ENCODE assay signal across 14 cellular contexts in the genomic region with DNA sequence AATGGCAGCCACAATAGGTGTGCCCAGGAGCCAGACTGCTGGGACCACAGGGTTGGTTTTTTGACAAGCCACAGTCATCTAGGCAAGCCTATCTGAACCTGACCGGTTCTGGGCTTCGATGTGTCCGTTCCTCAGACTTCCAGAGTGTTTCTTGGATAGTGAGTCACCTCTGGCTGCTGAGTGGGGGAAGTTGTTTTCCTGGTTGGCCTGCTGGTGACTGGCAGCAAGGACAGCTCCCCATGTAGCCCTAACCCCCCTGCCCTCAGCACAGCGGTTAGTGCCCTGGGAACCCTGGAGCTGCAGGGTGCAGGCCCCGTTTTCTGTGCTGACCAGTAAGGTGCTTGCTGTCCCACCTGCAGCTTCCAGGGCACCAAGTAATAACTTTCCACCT.
DNase-seq lines count a peak whose midpoint lies in the region; ATAC-seq and TF ChIP-seq lines count a peak whose summit lies in the region.
"Had no signal": no experiment of that assay in that cellular context is flagged by ENCODE, and none has a peak within 500 bp of the region (broad histone marks: within the 10 kb centered on the region; RNA-seq: fewer than 3 reads in every experiment).

No MANE protein-coding gene starts in this region.

- CTCF ChIA-PET in A673 (lab: Charles Lee) (interaction anchor here (0.7 kb wide), 1 partner anchor 15 kb away, joined by 3 read pairs; no protein-coding TSS in a partner anchor), HEK293 (lab: Yijun Ruan, JAX) (interaction anchor here (0.5 to 3.3 kb wide), 13 partner anchors 11 to 238 kb away, joined by 3 to 20 read pairs (median 4); no protein-coding TSS in a partner anchor)

- H3K27me3 ChIP-seq in A673 (replicated peaks; ENCODE audit: insufficient read depth, low read depth, low read length, poor library complexity): no peaks in the 10 kb centered on the region
- no peaks in the 10 kb centered on the region for H3K27me3 ChIP-seq in spleen (replicated peaks in 1 of 7)
- H3K27me3 ChIP-seq: body of pancreas had no signal

- DNase-seq in A673 (ENCODE audit: low spot score) (no peak), astrocyte of the hippocampus (ENCODE audit: low read depth, low spot score) (peak; percentile 84), hepatic stellate cell (ENCODE audit: low spot score) (peak; percentile 96), GM19240 (ENCODE audit: insufficient read length, low spot score) (no peak), spleen (no peak), posterior vena cava (ENCODE audit: low spot score) (no peak)
- DNase-seq: activated CD4-positive, alpha-beta T cell treated with anti-CD3 and anti-CD28 coated beads, Interleukin-2, amount 50 U/mL, for 48 hours; body of pancreas; CD8-positive, alpha-beta memory T cell; stimulated activated naive CD8-positive, alpha-beta T cell treated with anti-CD3 and anti-CD28 coated beads, Interleukin-15, Interleukin-2, amounts not matched to agents 100 U/mL and 50 U/mL, for 24 hours had no signal

- H3K36me3 ChIP-seq in A673 (ENCODE audit: insufficient read depth, low read length, poor library complexity, severe bottlenecking): peaks cover 64% of the 10 kb centered on the region
- peaks cover 6 to 97% of the 10 kb centered on the region in 2 experiments for H3K36me3 ChIP-seq in HEK293 (ENCODE audit: control insufficient read depth in 2 of 2, insufficient read depth in 1 of 2, low read length in 2 of 2)
- H3K36me3 ChIP-seq in spleen: peaks cover 6 to 100% (median 89%) of the 10 kb centered on the region in 6 donors

- intact Hi-C loops in A673 (cut with micrococcal nuclease; ENCODE audit: unreplicated experiment): no loop called here
- intact Hi-C loops in spleen (cut with DNase I; ENCODE audit: low total_unique reads): no loop called here
- intact Hi-C loops in posterior vena cava (cut with DNase I): no loop called here

- BruUV-seq in A673 (replicated peaks; lab: Mats Ljungman, UMichigan): no TSS peak

- POLR2A ChIA-PET in A673 (lab: Charles Lee; ENCODE audit: low non-redundant PET): no interaction called here
- POLR2A ChIA-PET in HEK293 (lab: Yijun Ruan, JAX): no interaction called here

- H3K4me1 ChIP-seq in A673 (ENCODE audit: insufficient read depth, low read length, poor library complexity, severe bottlenecking) (no peaks in the 10 kb centered on the region), HEK293 (ENCODE audit: control insufficient read depth, insufficient read depth, low read length) (no peaks in the 10 kb centered on the region), spleen (peaks cover 3 to 25% (median 17%) of the 10 kb centered on the region in 6 donors)
- H3K4me1 ChIP-seq: body of pancreas had no signal

- TF ChIP-seq CTCF in A673 (conservative IDR thresholded peaks at IDR 0.05; ENCODE audit: low read depth, low read length) (no peak), HEK293 (tag by site-specific recombination; IDR thresholded peaks at IDR 0.05) (no peak), spleen (IDR thresholded peaks at IDR 0.05 in 8 of 11, conservative IDR thresholded peaks at IDR 0.05 in 3 of 11) (no peak)

- H3K27ac ChIP-seq in A673 (ENCODE audit: low read depth, low read length, poor library complexity, severe bottlenecking) (peak overlapping the region; percentile 42), HEK293 (ENCODE audit: extremely low read depth, low read depth, low read length) (no peak overlapping the region), spleen (peak overlapping the region in 3 of 8 donors; percentile 20 to 44 (median 25))
- H3K27ac ChIP-seq: body of pancreas had no signal

- ATAC-seq in HG03159 (IDR thresholded peaks at IDR 0.05; ENCODE audit: unreplicated experiment): no peak
- ATAC-seq: body of pancreas; K562; natural killer cell treated with Interleukin-12 subunit alpha and Interleukin-12 subunit beta and Interleukin-15 and Interleukin-18, amount 100 ng/mL, for 72 hours; stimulated activated naive CD8-positive, alpha-beta T cell treated with anti-CD3 and anti-CD28 coated beads, Interleukin-15, Interleukin-2, amounts not matched to agents 100 U/mL and 50 U/mL, for 24 hours had no signal

- no peak for TF ChIP-seq POLR2A in spleen (IDR thresholded peaks at IDR 0.05)

- 77 to 97% (median 87%) methylated on average over 4 to 5 of the region's 5 CpGs for WGBS in spleen, 5 donors

- H3K9me3 ChIP-seq in A673 (ENCODE audit: low read depth, low read length, poor library complexity, severe bottlenecking): no peaks in the 10 kb centered on the region
- no peaks in the 10 kb centered on the region for H3K9me3 ChIP-seq in HEK293 (ENCODE audit: control insufficient read depth, insufficient read depth, low read depth, low read length)
- H3K9me3 ChIP-seq in spleen: no peaks in the 10 kb centered on the region
- H3K9me3 ChIP-seq: body of pancreas had no signal

- H3K4me3 ChIP-seq in A673 (ENCODE audit: low read depth, low read length, poor library complexity, severe bottlenecking) (no peak overlapping the region), HEK293 (ENCODE audit: low read depth, low read length) (no peak overlapping the region), spleen (no peak overlapping the region)
- H3K4me3 ChIP-seq: body of pancreas, K562 had no signal

TF ChIP-seq in HEK293, 187 proteins besides CTCF, POLR2A, EP300 and RAD21:
- TF ChIP-seq, protein P1, sequence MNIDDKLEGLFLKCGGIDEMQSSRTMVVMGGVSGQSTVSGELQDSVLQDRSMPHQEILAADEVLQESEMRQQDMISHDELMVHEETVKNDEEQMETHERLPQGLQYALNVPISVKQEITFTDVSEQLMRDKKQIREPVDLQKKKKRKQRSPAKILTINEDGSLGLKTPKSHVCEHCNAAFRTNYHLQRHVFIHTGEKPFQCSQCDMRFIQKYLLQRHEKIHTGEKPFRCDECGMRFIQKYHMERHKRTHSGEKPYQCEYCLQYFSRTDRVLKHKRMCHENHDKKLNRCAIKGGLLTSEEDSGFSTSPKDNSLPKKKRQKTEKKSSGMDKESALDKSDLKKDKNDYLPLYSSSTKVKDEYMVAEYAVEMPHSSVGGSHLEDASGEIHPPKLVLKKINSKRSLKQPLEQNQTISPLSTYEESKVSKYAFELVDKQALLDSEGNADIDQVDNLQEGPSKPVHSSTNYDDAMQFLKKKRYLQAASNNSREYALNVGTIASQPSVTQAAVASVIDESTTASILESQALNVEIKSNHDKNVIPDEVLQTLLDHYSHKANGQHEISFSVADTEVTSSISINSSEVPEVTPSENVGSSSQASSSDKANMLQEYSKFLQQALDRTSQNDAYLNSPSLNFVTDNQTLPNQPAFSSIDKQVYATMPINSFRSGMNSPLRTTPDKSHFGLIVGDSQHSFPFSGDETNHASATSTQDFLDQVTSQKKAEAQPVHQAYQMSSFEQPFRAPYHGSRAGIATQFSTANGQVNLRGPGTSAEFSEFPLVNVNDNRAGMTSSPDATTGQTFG (tag by site-specific recombination; IDR thresholded peaks at IDR 0.05; ENCODE audit: borderline replicate concordance): no peak
- TF ChIP-seq, protein P2, sequence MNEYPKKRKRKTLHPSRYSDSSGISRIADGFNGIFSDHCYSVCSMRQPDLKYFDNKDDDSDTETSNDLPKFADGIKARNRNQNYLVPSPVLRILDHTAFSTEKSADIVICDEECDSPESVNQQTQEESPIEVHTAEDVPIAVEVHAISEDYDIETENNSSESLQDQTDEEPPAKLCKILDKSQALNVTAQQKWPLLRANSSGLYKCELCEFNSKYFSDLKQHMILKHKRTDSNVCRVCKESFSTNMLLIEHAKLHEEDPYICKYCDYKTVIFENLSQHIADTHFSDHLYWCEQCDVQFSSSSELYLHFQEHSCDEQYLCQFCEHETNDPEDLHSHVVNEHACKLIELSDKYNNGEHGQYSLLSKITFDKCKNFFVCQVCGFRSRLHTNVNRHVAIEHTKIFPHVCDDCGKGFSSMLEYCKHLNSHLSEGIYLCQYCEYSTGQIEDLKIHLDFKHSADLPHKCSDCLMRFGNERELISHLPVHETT (tag by site-specific recombination; IDR thresholded peaks at IDR 0.05): no peak
- TF ChIP-seq ZNF311 (tag by site-specific recombination; IDR thresholded peaks at IDR 0.05; ENCODE audit: borderline replicate concordance): no peak
- TF ChIP-seq, protein P3, sequence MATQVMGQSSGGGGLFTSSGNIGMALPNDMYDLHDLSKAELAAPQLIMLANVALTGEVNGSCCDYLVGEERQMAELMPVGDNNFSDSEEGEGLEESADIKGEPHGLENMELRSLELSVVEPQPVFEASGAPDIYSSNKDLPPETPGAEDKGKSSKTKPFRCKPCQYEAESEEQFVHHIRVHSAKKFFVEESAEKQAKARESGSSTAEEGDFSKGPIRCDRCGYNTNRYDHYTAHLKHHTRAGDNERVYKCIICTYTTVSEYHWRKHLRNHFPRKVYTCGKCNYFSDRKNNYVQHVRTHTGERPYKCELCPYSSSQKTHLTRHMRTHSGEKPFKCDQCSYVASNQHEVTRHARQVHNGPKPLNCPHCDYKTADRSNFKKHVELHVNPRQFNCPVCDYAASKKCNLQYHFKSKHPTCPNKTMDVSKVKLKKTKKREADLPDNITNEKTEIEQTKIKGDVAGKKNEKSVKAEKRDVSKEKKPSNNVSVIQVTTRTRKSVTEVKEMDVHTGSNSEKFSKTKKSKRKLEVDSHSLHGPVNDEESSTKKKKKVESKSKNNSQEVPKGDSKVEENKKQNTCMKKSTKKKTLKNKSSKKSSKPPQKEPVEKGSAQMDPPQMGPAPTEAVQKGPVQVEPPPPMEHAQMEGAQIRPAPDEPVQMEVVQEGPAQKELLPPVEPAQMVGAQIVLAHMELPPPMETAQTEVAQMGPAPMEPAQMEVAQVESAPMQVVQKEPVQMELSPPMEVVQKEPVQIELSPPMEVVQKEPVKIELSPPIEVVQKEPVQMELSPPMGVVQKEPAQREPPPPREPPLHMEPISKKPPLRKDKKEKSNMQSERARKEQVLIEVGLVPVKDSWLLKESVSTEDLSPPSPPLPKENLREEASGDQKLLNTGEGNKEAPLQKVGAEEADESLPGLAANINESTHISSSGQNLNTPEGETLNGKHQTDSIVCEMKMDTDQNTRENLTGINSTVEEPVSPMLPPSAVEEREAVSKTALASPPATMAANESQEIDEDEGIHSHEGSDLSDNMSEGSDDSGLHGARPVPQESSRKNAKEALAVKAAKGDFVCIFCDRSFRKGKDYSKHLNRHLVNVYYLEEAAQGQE (tag by site-specific recombination; IDR thresholded peaks at IDR 0.05): no peak
- no peak for TF ChIP-seq ZNF624 (tag by site-specific recombination; IDR thresholded peaks at IDR 0.05)
- peak; percentile 33; the same call in 1 of the 2 replicates for TF ChIP-seq ZIC2 (tag by site-specific recombination; IDR thresholded peaks at IDR 0.05)
- no peak for TF ChIP-seq ZNF600 (tag by site-specific recombination; IDR thresholded peaks at IDR 0.05)
- no peak for TF ChIP-seq ZNF677 (tag by site-specific recombination; IDR thresholded peaks at IDR 0.05)

Comparison
In these comparisons a context has a peak if more than half of its experiments do, and no peak if none do; other contexts are left out.
1. DNase-seq: peak in astrocyte of the hippocampus (single experiment) and hepatic stellate cell (single experiment); none in A673 (single experiment), GM19240 (single experiment), spleen (single experiment) and posterior vena cava (single experiment).